Comparison of ENCODE assay signal across 23 cellular contexts in genomic region chr18:34114996-34115395, GRCh38.
A peak's percentile ranks its signal among the peaks of the same experiment; 100 is the strongest.
DNase-seq lines count a peak whose midpoint lies in the region; ATAC-seq, FAIRE-seq and TF ChIP-seq lines count a peak whose summit lies in the region.
"Had no signal": no experiment of that assay in that cellular context is flagged by ENCODE, and none has a peak within 500 bp of the region (broad histone marks: within the 10 kb centered on the region; RNA-seq: fewer than 3 reads in every experiment).

No MANE protein-coding gene starts in this region.

- H3K4me2 ChIP-seq in astrocyte (ENCODE audit: low read length) = no peak overlapping the region
- H3K4me2 ChIP-seq: A549, SK-N-SH had no signal

- H3K4me1 Mint-ChIP-seq in astrocyte (ENCODE audit: low read depth, unreplicated experiment) (peaks cover 8% of the 10 kb centered on the region), CD14-positive monocyte (no peaks in the 10 kb centered on the region)
- H3K4me1 Mint-ChIP-seq: B cell; CD4-positive, CD25-positive, alpha-beta regulatory T cell had no signal

- no peaks in the 10 kb centered on the region for H4K20me1 ChIP-seq in astrocyte (ENCODE audit: insufficient read depth, low read length)

- TF ChIP-seq CTCF in HEK293 (tag by site-specific recombination; IDR thresholded peaks at IDR 0.05) (no peak), astrocyte (IDR thresholded peaks at IDR 0.05; ENCODE audit: insufficient read depth, low read depth, low read length) (no peak), CD14-positive monocyte (IDR thresholded peaks at IDR 0.05) (no peak)

- FAIRE-seq in astrocyte (lab: Jason Lieb, UNC) = no peak
- FAIRE-seq: A549, GM12891 had no signal

- CTCF ChIA-PET in HEK293 (lab: Yijun Ruan, JAX) = interaction anchor here (0.6 to 1.0 kb wide), 3 partner anchors 66 to 276 kb away, joined by 3 to 4 read pairs (median 3); no protein-coding TSS in a partner anchor

- intact Hi-C loops in CD14-positive monocyte (cut with micrococcal nuclease) = no loop called here

- H3K36me3 ChIP-seq in HEK293 (ENCODE audit: control insufficient read depth in 2 of 2, insufficient read depth in 1 of 2, low read length in 2 of 2) (no peaks in the 10 kb centered on the region), astrocyte (ENCODE audit: insufficient read depth, low read length) (no peaks in the 10 kb centered on the region)

- no peaks in the 10 kb centered on the region for H3K79me2 ChIP-seq in astrocyte (ENCODE audit: insufficient read depth, low read length)

- H3K36me3 Mint-ChIP-seq in astrocyte (ENCODE audit: low read depth, unreplicated experiment) (no peaks in the 10 kb centered on the region), CD14-positive monocyte (no peaks in the 10 kb centered on the region)
- H3K36me3 Mint-ChIP-seq: CD4-positive, CD25-positive, alpha-beta regulatory T cell had no signal

- DNase-seq in Daoy (ENCODE audit: low read depth) = peak; percentile 9
- DNase-seq in astrocyte (ENCODE audit: low read depth) = no peak
- peak; percentile 49 for DNase-seq in islet precursor cell
- DNase-seq in SHP77 treated with DMSO at 0.1 percent for 48 hours (lab: John Stamatoyannopoulos, UW) = no peak
- DNase-seq in stimulated activated CD4-positive, alpha-beta T cell treated with anti-CD3 and anti-CD28 coated beads, Interleukin-4, amount 100 ng/mL, for 1 hour = no peak
- DNase-seq in CD14-positive monocyte (ENCODE audit: low spot score) = no peak
- DNase-seq: CD4-positive, CD25-positive, alpha-beta regulatory T cell; DMS79; GOT3; KG1; NCI-H1092 treated with DMSO at 0.1 percent for 48 hours; NCI-H146; NCI-H2029 treated with DMSO at 0.1 percent for 48 hours; NCI-H345; NCI-H524; OCI-M1; SIG-M5; SK-N-SH had no signal

- H3K9ac ChIP-seq in astrocyte (ENCODE audit: low read length) = no peak overlapping the region
- H3K9ac ChIP-seq: SK-N-SH had no signal

- H3K27ac ChIP-seq in HEK293 (ENCODE audit: extremely low read depth, low read depth, low read length) = no peak overlapping the region
- H3K27ac ChIP-seq in astrocyte (ENCODE audit: low read depth, low read length) = no peak overlapping the region
- H3K27ac ChIP-seq: A549 had no signal

- H3K27me3 Mint-ChIP-seq in astrocyte (ENCODE audit: low read depth, unreplicated experiment) = no peaks in the 10 kb centered on the region
- H3K27me3 Mint-ChIP-seq in CD14-positive monocyte (ENCODE audit: low read depth in 3 of 3) = peaks cover 0 to 2% (median 2%) of the 10 kb centered on the region in 3 donors
- H3K27me3 Mint-ChIP-seq: B cell; CD4-positive, CD25-positive, alpha-beta regulatory T cell had no signal

- peaks cover 10% of the 10 kb centered on the region for H3K4me1 ChIP-seq in HEK293 (ENCODE audit: control insufficient read depth, insufficient read depth, low read length)
- H3K4me1 ChIP-seq in astrocyte (ENCODE audit: insufficient read depth, low read length) = no peaks in the 10 kb centered on the region
- H3K4me1 ChIP-seq: A549 had no signal

- POLR2A ChIA-PET in HEK293 (lab: Yijun Ruan, JAX) = no interaction called here

- H2AFZ ChIP-seq in astrocyte (ENCODE audit: low read depth, low read length) = peak overlapping the region; percentile 14

- H3K9me3 Mint-ChIP-seq in astrocyte (ENCODE audit: unreplicated experiment) = no peaks in the 10 kb centered on the region
- H3K9me3 Mint-ChIP-seq in CD14-positive monocyte = no peaks in the 10 kb centered on the region

- no peak for ATAC-seq in GM21737 (IDR thresholded peaks at IDR 0.05; ENCODE audit: unreplicated experiment)
- ATAC-seq: A549 had no signal

- peak overlapping the region; percentile 34 for H3K27ac Mint-ChIP-seq in astrocyte (ENCODE audit: unreplicated experiment)
- no peak overlapping the region for H3K27ac Mint-ChIP-seq in CD14-positive monocyte
- H3K27ac Mint-ChIP-seq: B cell; CD4-positive, CD25-positive, alpha-beta regulatory T cell had no signal

- H3K4me3 Mint-ChIP-seq in astrocyte (ENCODE audit: unreplicated experiment) = no peak overlapping the region
- H3K4me3 Mint-ChIP-seq in CD14-positive monocyte = no peak overlapping the region
- H3K4me3 Mint-ChIP-seq: B cell; CD4-positive, CD25-positive, alpha-beta regulatory T cell had no signal

- H3K9me3 ChIP-seq in HEK293 (ENCODE audit: control insufficient read depth, insufficient read depth, low read depth, low read length) = no peaks in the 10 kb centered on the region
- no peaks in the 10 kb centered on the region for H3K9me3 ChIP-seq in astrocyte (ENCODE audit: insufficient read depth, low read depth, low read length)
- H3K9me3 ChIP-seq: A549, SK-N-SH had no signal

- H3K4me3 ChIP-seq in HEK293 (ENCODE audit: low read depth, low read length) (no peak overlapping the region), astrocyte (ENCODE audit: insufficient read depth, low read depth, low read length) (no peak overlapping the region)
- H3K4me3 ChIP-seq: A549 had no signal

- no peaks in the 10 kb centered on the region for H3K27me3 ChIP-seq in astrocyte (ENCODE audit: insufficient read depth, low read length)

TF ChIP-seq in HEK293, 187 proteins besides CTCF, POLR2A, EP300 and RAD21 (continues in another document):
- TF ChIP-seq ZNF654 (tag by site-specific recombination; IDR thresholded peaks at IDR 0.05; ENCODE audit: low read depth) (no peak), ZNF843 (tag by site-specific recombination; IDR thresholded peaks at IDR 0.05) (no peak), ZNF510 (tag by site-specific recombination; IDR thresholded peaks at IDR 0.05; ENCODE audit: insufficient replicate concordance) (no peak), SALL2 (tag by site-specific recombination; IDR thresholded peaks at IDR 0.05; ENCODE audit: borderline replicate concordance) (no peak), ZNF18 (tag by site-specific recombination; IDR thresholded peaks at IDR 0.05) (no peak), ZNF133 (tag by site-specific recombination; IDR thresholded peaks at IDR 0.05) (no peak), ZNF280C (tag by site-specific recombination; IDR thresholded peaks at IDR 0.05) (no peak), SETDB1 (IDR thresholded peaks at IDR 0.05; ENCODE audit: insufficient read length, low read length) (no peak), ZNF423 (tag by site-specific recombination; IDR thresholded peaks at IDR 0.05) (no peak), ZSCAN30 (tag by site-specific recombination; IDR thresholded peaks at IDR 0.05) (no peak), ZFP69B (tag by site-specific recombination; IDR thresholded peaks at IDR 0.05) (peak; percentile 76), ZNF114 (tag by site-specific recombination; IDR thresholded peaks at IDR 0.05) (no peak)
- TF ChIP-seq, protein P1, sequence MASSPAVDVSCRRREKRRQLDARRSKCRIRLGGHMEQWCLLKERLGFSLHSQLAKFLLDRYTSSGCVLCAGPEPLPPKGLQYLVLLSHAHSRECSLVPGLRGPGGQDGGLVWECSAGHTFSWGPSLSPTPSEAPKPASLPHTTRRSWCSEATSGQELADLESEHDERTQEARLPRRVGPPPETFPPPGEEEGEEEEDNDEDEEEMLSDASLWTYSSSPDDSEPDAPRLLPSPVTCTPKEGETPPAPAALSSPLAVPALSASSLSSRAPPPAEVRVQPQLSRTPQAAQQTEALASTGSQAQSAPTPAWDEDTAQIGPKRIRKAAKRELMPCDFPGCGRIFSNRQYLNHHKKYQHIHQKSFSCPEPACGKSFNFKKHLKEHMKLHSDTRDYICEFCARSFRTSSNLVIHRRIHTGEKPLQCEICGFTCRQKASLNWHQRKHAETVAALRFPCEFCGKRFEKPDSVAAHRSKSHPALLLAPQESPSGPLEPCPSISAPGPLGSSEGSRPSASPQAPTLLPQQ (tag by site-specific recombination; IDR thresholded peaks at IDR 0.05) = peak; percentile 86
- TF ChIP-seq, protein P2, sequence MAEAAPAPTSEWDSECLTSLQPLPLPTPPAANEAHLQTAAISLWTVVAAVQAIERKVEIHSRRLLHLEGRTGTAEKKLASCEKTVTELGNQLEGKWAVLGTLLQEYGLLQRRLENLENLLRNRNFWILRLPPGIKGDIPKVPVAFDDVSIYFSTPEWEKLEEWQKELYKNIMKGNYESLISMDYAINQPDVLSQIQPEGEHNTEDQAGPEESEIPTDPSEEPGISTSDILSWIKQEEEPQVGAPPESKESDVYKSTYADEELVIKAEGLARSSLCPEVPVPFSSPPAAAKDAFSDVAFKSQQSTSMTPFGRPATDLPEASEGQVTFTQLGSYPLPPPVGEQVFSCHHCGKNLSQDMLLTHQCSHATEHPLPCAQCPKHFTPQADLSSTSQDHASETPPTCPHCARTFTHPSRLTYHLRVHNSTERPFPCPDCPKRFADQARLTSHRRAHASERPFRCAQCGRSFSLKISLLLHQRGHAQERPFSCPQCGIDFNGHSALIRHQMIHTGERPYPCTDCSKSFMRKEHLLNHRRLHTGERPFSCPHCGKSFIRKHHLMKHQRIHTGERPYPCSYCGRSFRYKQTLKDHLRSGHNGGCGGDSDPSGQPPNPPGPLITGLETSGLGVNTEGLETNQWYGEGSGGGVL (tag by site-specific recombination; IDR thresholded peaks at IDR 0.05) = no peak

Comparison
In these comparisons a context has a peak if more than half of its experiments do, and no peak if none do; other contexts are left out.
1. DNase-seq: peak in Daoy (single experiment) and islet precursor cell (single experiment); none in astrocyte (single experiment), SHP77 treated with DMSO at 0.1 percent for 48 hours (single experiment), stimulated activated CD4-positive, alpha-beta T cell treated with anti-CD3 and anti-CD28 coated beads, Interleukin-4, amount 100 ng/mL, for 1 hour (single experiment) and CD14-positive monocyte (single experiment).